In the genomic region with DNA sequence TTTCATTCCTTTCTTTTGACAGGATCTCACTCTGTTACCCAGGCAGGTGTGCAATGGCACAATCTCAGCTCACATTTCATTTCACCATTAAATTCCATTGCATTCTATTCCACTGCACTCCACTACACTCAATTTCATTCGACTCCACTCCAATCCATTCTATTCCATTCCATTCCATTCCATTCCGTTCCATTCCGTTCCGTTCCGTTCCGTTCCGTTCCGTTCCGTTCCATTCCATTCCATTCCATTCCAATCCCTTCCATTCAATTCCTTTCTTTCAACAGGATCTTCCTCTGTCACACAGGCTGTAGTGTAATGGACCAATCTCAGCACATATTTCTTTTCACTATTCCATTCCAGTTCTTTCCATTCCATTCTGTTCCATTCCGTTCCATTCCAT, we compare ENCODE assay signal across 14 cellular contexts.
"Had no signal": no experiment of that assay in that cellular context is flagged by ENCODE, and none has a peak within 500 bp of the region (broad histone marks: within the 10 kb centered on the region; RNA-seq: fewer than 3 reads in every experiment).

No MANE protein-coding gene starts in this region.

- H3K27ac ChIP-seq: coronary artery, pancreas, transverse colon, vagina had no signal

- H3K4me1 ChIP-seq: pancreas, transverse colon, vagina had no signal

- H3K36me3 Mint-ChIP-seq: brain, natural killer cell had no signal

- H3K4me3 ChIP-seq: coronary artery, pancreas, transverse colon, vagina had no signal

- H3K9me3 ChIP-seq: pancreas, transverse colon, vagina had no signal

- H3K36me3 ChIP-seq: pancreas, transverse colon, vagina had no signal

- DNase-seq: activated CD4-positive, alpha-beta T cell treated with anti-CD3 and anti-CD28 coated beads, Interleukin-2, amount 50 U/mL, for 4 hours; activated naive CD4-positive, alpha-beta T cell treated with anti-CD3 and anti-CD28 coated beads for 36 hours; central memory CD4-positive, alpha-beta T cell; natural killer cell; stimulated activated CD4-positive, alpha-beta T cell treated with anti-CD3 and anti-CD28 coated beads, Interleukin-12 subunit alpha, Interleukin-12 subunit beta, amount 100 ng/mL, for 4 hours; stimulated activated CD4-positive, alpha-beta T cell treated with anti-CD3 and anti-CD28 coated beads, Interleukin-2, amount 100 ng/mL, for 24 hours; stimulated activated naive CD4-positive, alpha-beta T cell treated with Interleukin-2 at 50 U/mL for 16 hours; substantia nigra; transverse colon had no signal

- H3K4me3 Mint-ChIP-seq: activated naive CD4-positive, alpha-beta T cell treated with anti-CD3 and anti-CD28 coated beads for 36 hours; brain; natural killer cell; T-helper 2 cell treated with Interferon-gamma antibody and Interleukin-4, amounts not matched to agents 5 μg/mL and 100 μg/mL, for 36 hours had no signal

- H3K4me1 Mint-ChIP-seq: brain, natural killer cell had no signal

- ATAC-seq: natural killer cell, pancreas had no signal

- H3K27ac Mint-ChIP-seq: activated naive CD4-positive, alpha-beta T cell treated with anti-CD3 and anti-CD28 coated beads for 36 hours; brain; natural killer cell; T-helper 2 cell treated with Interferon-gamma antibody and Interleukin-4, amounts not matched to agents 5 μg/mL and 100 μg/mL, for 36 hours had no signal

- H3K27me3 ChIP-seq: pancreas, transverse colon, vagina had no signal
